In genomic region chr4:11546391-11547160, GRCh38 we compare ENCODE assay signal across 2 cellular contexts.
TF ChIP-seq lines count a peak whose summit lies in the region.

No MANE protein-coding gene starts in this region.

TF ChIP-seq in IMR-90, 13 proteins besides CTCF, POLR2A, EP300 and RAD21 (continued from another document):
- TF ChIP-seq MAZ (IDR thresholded peaks at IDR 0.05; ENCODE audit: borderline replicate concordance, low read depth, low read length) (no peak), BHLHE40 (IDR thresholded peaks at IDR 0.05; ENCODE audit: low read depth, low read length) (no peak), RCOR1 (IDR thresholded peaks at IDR 0.05; ENCODE audit: insufficient replicate concordance, low read length) (no peak), CEBPB (IDR thresholded peaks at IDR 0.05; ENCODE audit: low read depth, low read length) (no peak), SMC3 (IDR thresholded peaks at IDR 0.05; ENCODE audit: low read depth, low read length) (no peak), MAFK (IDR thresholded peaks at IDR 0.05; ENCODE audit: low read depth, low read length) (no peak), RFX5 (IDR thresholded peaks at IDR 0.05; ENCODE audit: low read depth, low read length) (no peak), CHD1 (IDR thresholded peaks at IDR 0.05; ENCODE audit: low read depth, low read length) (no peak), USF2 (IDR thresholded peaks at IDR 0.05; ENCODE audit: low read depth, low read length) (no peak), FOS (IDR thresholded peaks at IDR 0.05; ENCODE audit: low read depth, low read length) (no peak)
TF ChIP-seq in IMR-90: peak in this region for 0.

TF ChIP-seq in endothelial cell of umbilical vein, 7 proteins besides CTCF, POLR2A, EP300 and RAD21 (continued from another document):
- peak; percentile 25 for TF ChIP-seq FOS (IDR thresholded peaks at IDR 0.05; ENCODE audit: borderline replicate concordance, insufficient read depth, low read length)
